7 cellular contexts compared by ENCODE assay signal in genomic region chr18:22628795-22629194, GRCh38.
"Had no signal": no experiment of that assay in that cellular context is flagged by ENCODE, and none has a peak within 500 bp of the region (broad histone marks: within the 10 kb centered on the region; RNA-seq: fewer than 3 reads in every experiment).

No MANE protein-coding gene starts in this region.

- H3K27ac ChIP-seq: HL-60 had no signal

- DNase-seq: GOT3, H9, HCEC 1CT, KBM-7 had no signal

- FAIRE-seq: H54, HepG2 had no signal

- ATAC-seq: HepG2 had no signal
